8 cellular contexts compared by ENCODE assay signal in the genomic region with DNA sequence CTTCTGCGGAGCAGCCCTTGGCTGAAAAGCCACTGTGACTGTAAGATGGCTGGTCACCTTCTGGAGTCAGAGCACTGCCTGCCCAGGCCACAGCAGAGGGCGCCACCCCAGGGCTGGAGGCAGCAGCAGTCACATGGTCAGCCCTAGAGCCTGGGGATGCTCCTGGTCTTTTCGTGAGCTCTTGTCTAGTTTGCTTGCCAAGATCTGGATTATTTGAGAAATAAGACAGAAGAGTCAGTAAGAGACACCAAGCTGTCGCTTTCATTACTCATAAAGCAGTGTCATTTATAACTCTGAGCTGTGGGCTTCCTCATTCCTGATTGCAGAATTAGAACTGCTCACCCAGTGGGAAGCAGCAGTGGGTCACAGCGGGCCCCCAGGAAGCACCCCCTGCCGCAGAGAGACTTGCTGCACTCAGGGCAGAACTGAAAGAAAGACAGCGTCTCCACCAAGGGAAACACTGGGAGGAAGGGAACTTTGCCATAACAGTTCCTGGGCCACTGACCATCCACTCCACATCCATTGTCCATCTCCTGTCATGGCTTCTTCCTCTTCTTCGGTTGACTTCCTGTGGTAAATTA.
DNase-seq lines count a peak whose midpoint lies in the region; ATAC-seq lines count a peak whose summit lies in the region.

No MANE protein-coding gene starts in this region.

- DNase-seq in activated CD4-positive, alpha-beta T cell treated with anti-CD3 and anti-CD28 coated beads for 48 hours, result peak; percentile 36
- DNase-seq in activated CD4-positive, alpha-beta T cell treated with anti-CD3 and anti-CD28 coated beads for 4 hours, result no peak
- DNase-seq in NOMO-1 treated with dmso at 0.1 percent for 144 hours (lab: John Stamatoyannopoulos, UW; ENCODE audit: unreplicated experiment), result peak; percentile 10
- DNase-seq in amygdala (lab: John Stamatoyannopoulos, UW), result peak in 34 of 56 donors; percentile 12 to 71 (median 48)
- DNase-seq in hepatic stellate cell (ENCODE audit: low spot score), result peak; percentile 62
- DNase-seq in smooth muscle cell of the brain vasculature (ENCODE audit: low read depth, low spot score), result peak; percentile 7

- no peak for ATAC-seq in HG02642 (IDR thresholded peaks at IDR 0.05; ENCODE audit: poor library complexity, unreplicated experiment)
- no peak for ATAC-seq in GM18870 (IDR thresholded peaks at IDR 0.05; ENCODE audit: unreplicated experiment)

Comparison
In these comparisons a context has a peak if more than half of its experiments do, and no peak if none do; other contexts are left out.
1. DNase-seq: peak in activated CD4-positive, alpha-beta T cell treated with anti-CD3 and anti-CD28 coated beads for 48 hours (single experiment), NOMO-1 treated with dmso at 0.1 percent for 144 hours (single experiment), amygdala (34 of 56), hepatic stellate cell (single experiment) and smooth muscle cell of the brain vasculature (single experiment); none in activated CD4-positive, alpha-beta T cell treated with anti-CD3 and anti-CD28 coated beads for 4 hours (0 of 2).